ENCODE assay signal across 8 cellular contexts in genomic region chr19:53467503-53468262, GRCh38. TPM values are rescaled to one million over a fixed set of nuclear protein-coding genes. Genes with fewer than 3 reads are reported as not detected.
DNase-seq lines count a peak whose midpoint lies in the region; ATAC-seq and TF ChIP-seq lines count a peak whose summit lies in the region.

TSS of gene ZNF813 (plus strand) at chr19:53467733. CDS start at chr19:53483823, 16,090 bp downstream.

- ATAC-seq in HG02870 (IDR thresholded peaks at IDR 0.05; ENCODE audit: unreplicated experiment) = peak; percentile 85
- ATAC-seq in GM21786 (IDR thresholded peaks at IDR 0.05; ENCODE audit: unreplicated experiment) = no peak

- TF ChIP-seq CTCF in GM12864 (IDR thresholded peaks at IDR 0.05; ENCODE audit: low read depth, low read length, missing control alignments) (no peak), chondrocyte (IDR thresholded peaks at IDR 0.05) (no peak)

- H3K4me3 Mint-ChIP-seq in chondrocyte (ENCODE audit: unreplicated experiment) = peak within 1 kb of the TSS; percentile 93

- H3K36me3 Mint-ChIP-seq in chondrocyte (ENCODE audit: low read depth) = peaks cover 9% of the 10 kb centered on the region

- H3K4me3 ChIP-seq in GM12864 (ENCODE audit: low read depth, low read length) = peak within 1 kb of the TSS; percentile 88

- peaks cover 15% of the 10 kb centered on the region for H3K4me1 Mint-ChIP-seq in chondrocyte (ENCODE audit: low read depth)

- H3K27me3 Mint-ChIP-seq in chondrocyte (ENCODE audit: low read depth) = no peaks in the 10 kb centered on the region

- DNase-seq in GM12864 (ENCODE audit: low read depth) (peak; percentile 64), NCI-H2196 treated with DMSO at 0.1 percent for 48 hours (lab: John Stamatoyannopoulos, UW; ENCODE audit: unreplicated experiment) (peak; percentile 37), chondrocyte (ENCODE audit: low spot score) (peak; percentile 95), kidney tubule cell (ENCODE audit: low spot score) (peak; percentile 80)
- peak; percentile 95 to 98 for DNase-seq in activated CD4-positive, alpha-beta T cell treated with anti-CD3 and anti-CD28 coated beads for 24 hours (ENCODE audit: low read depth in 2 of 2)
- peak; percentile 88 to 95 for DNase-seq in stimulated activated CD4-positive, alpha-beta T cell treated with anti-CD3 and anti-CD28 coated beads, Interleukin-15, amount 100 ng/mL, for 48 hours (ENCODE audit: low read depth in 2 of 2)

- peaks cover 13% of the 10 kb centered on the region for H3K9me3 Mint-ChIP-seq in chondrocyte (ENCODE audit: low read depth)

- H3K27ac Mint-ChIP-seq in chondrocyte (ENCODE audit: unreplicated experiment) = peak within 1 kb of the TSS; percentile 89

RNA-seq across cellular contexts. Expression of gene ZNF813, which starts in this region (rescaled TPM):
- 2.2 to 2.6 TPM (median 2.4 TPM) in 3 replicates for total RNA-seq in chondrocyte

Comparison
In these comparisons a context has a peak if more than half of its experiments do, and no peak if none do; other contexts are left out.
1. DNase-seq: peak in every context shown above with its lines; median percentile 96 in activated CD4-positive, alpha-beta T cell treated with anti-CD3 and anti-CD28 coated beads for 24 hours; 95 in chondrocyte; 92 in stimulated activated CD4-positive, alpha-beta T cell treated with anti-CD3 and anti-CD28 coated beads, Interleukin-15, amount 100 ng/mL, for 48 hours; 80 in kidney tubule cell; 64 in GM12864; 37 in NCI-H2196 treated with DMSO at 0.1 percent for 48 hours.